ENCODE assay signal across 2 cellular contexts in genomic region chr12:56154246-56154771, GRCh38.
TF ChIP-seq lines count a peak whose summit lies in the region.

No MANE protein-coding gene starts in this region.

TF ChIP-seq in SK-N-SH, 30 proteins besides CTCF, POLR2A, EP300 and RAD21:
- TF ChIP-seq, protein P1, sequence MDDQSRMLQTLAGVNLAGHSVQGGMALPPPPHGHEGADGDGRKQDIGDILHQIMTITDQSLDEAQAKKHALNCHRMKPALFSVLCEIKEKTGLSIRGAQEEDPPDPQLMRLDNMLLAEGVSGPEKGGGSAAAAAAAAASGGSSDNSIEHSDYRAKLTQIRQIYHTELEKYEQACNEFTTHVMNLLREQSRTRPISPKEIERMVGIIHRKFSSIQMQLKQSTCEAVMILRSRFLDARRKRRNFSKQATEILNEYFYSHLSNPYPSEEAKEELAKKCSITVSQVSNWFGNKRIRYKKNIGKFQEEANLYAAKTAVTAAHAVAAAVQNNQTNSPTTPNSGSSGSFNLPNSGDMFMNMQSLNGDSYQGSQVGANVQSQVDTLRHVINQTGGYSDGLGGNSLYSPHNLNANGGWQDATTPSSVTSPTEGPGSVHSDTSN (IDR thresholded peaks at IDR 0.05) = no peak
- TF ChIP-seq RCOR1 (IDR thresholded peaks at IDR 0.05; ENCODE audit: low read length) (no peak), GATA2 (CRISPR knock-in tag; IDR thresholded peaks at IDR 0.05) (no peak), FOSL2 (IDR thresholded peaks at IDR 0.05; ENCODE audit: borderline replicate concordance, low read depth) (no peak), NRF1 (IDR thresholded peaks at IDR 0.05; ENCODE audit: low read depth, low read length) (no peak), YY1 (IDR thresholded peaks at IDR 0.05; ENCODE audit: low read depth) (no peak), TEAD4 (IDR thresholded peaks at IDR 0.05; ENCODE audit: borderline replicate concordance, insufficient read depth) (no peak), SIN3A (IDR thresholded peaks at IDR 0.05; ENCODE audit: borderline replicate concordance, low read depth, low read length) (no peak), FOXM1 (IDR thresholded peaks at IDR 0.05; ENCODE audit: low read depth) (no peak), TAF1 (IDR thresholded peaks at IDR 0.05; ENCODE audit: borderline replicate concordance, low read depth, low read length) (no peak), MXI1 (IDR thresholded peaks at IDR 0.05; ENCODE audit: low read depth, low read length) (no peak), CHD2 (IDR thresholded peaks at IDR 0.05; ENCODE audit: low read length, partially characterized antibody) (no peak)
- TF ChIP-seq, protein P2, sequence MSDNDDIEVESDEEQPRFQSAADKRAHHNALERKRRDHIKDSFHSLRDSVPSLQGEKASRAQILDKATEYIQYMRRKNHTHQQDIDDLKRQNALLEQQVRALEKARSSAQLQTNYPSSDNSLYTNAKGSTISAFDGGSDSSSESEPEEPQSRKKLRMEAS (IDR thresholded peaks at IDR 0.05; ENCODE audit: low read depth) = no peak
- TF ChIP-seq, protein P3, sequence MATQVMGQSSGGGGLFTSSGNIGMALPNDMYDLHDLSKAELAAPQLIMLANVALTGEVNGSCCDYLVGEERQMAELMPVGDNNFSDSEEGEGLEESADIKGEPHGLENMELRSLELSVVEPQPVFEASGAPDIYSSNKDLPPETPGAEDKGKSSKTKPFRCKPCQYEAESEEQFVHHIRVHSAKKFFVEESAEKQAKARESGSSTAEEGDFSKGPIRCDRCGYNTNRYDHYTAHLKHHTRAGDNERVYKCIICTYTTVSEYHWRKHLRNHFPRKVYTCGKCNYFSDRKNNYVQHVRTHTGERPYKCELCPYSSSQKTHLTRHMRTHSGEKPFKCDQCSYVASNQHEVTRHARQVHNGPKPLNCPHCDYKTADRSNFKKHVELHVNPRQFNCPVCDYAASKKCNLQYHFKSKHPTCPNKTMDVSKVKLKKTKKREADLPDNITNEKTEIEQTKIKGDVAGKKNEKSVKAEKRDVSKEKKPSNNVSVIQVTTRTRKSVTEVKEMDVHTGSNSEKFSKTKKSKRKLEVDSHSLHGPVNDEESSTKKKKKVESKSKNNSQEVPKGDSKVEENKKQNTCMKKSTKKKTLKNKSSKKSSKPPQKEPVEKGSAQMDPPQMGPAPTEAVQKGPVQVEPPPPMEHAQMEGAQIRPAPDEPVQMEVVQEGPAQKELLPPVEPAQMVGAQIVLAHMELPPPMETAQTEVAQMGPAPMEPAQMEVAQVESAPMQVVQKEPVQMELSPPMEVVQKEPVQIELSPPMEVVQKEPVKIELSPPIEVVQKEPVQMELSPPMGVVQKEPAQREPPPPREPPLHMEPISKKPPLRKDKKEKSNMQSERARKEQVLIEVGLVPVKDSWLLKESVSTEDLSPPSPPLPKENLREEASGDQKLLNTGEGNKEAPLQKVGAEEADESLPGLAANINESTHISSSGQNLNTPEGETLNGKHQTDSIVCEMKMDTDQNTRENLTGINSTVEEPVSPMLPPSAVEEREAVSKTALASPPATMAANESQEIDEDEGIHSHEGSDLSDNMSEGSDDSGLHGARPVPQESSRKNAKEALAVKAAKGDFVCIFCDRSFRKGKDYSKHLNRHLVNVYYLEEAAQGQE (IDR thresholded peaks at IDR 0.05; ENCODE audit: low read depth, low read length) = no peak
- TF ChIP-seq, protein P4, sequence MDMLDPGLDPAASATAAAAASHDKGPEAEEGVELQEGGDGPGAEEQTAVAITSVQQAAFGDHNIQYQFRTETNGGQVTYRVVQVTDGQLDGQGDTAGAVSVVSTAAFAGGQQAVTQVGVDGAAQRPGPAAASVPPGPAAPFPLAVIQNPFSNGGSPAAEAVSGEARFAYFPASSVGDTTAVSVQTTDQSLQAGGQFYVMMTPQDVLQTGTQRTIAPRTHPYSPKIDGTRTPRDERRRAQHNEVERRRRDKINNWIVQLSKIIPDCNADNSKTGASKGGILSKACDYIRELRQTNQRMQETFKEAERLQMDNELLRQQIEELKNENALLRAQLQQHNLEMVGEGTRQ (IDR thresholded peaks at IDR 0.05; ENCODE audit: borderline replicate concordance, low read depth, low read length) = no peak

TF ChIP-seq in SK-N-SH treated with all-trans-retinoic acid at 6 μM for 48 hours, 23 proteins besides CTCF, POLR2A, EP300 and RAD21:
- TF ChIP-seq TCF4 (CRISPR knock-in tag; IDR thresholded peaks at IDR 0.05; ENCODE audit: borderline replicate concordance) = no peak
- TF ChIP-seq, protein P5, sequence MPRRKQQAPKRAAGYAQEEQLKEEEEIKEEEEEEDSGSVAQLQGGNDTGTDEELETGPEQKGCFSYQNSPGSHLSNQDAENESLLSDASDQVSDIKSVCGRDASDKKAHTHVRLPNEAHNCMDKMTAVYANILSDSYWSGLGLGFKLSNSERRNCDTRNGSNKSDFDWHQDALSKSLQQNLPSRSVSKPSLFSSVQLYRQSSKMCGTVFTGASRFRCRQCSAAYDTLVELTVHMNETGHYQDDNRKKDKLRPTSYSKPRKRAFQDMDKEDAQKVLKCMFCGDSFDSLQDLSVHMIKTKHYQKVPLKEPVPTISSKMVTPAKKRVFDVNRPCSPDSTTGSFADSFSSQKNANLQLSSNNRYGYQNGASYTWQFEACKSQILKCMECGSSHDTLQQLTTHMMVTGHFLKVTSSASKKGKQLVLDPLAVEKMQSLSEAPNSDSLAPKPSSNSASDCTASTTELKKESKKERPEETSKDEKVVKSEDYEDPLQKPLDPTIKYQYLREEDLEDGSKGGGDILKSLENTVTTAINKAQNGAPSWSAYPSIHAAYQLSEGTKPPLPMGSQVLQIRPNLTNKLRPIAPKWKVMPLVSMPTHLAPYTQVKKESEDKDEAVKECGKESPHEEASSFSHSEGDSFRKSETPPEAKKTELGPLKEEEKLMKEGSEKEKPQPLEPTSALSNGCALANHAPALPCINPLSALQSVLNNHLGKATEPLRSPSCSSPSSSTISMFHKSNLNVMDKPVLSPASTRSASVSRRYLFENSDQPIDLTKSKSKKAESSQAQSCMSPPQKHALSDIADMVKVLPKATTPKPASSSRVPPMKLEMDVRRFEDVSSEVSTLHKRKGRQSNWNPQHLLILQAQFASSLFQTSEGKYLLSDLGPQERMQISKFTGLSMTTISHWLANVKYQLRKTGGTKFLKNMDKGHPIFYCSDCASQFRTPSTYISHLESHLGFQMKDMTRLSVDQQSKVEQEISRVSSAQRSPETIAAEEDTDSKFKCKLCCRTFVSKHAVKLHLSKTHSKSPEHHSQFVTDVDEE (CRISPR knock-in tag; IDR thresholded peaks at IDR 0.05) = no peak
- TF ChIP-seq OSR1 (CRISPR knock-in tag; IDR thresholded peaks at IDR 0.05) = no peak
